30 cellular contexts compared by ENCODE assay signal in genomic region chr2:209901187-209901586, GRCh38.
"Had no signal": no experiment of that assay in that cellular context is flagged by ENCODE, and none has a peak within 500 bp of the region (broad histone marks: within the 10 kb centered on the region; RNA-seq: fewer than 3 reads in every experiment).

No MANE protein-coding gene starts in this region.

- H3K9me3 ChIP-seq: adrenal gland, body of pancreas, gastrocnemius medialis, mucosa of descending colon, suprapubic skin, tibial artery, upper lobe of right lung had no signal

- H3K9me3 Mint-ChIP-seq: activated naive CD4-positive, alpha-beta T cell treated with anti-CD3 and anti-CD28 coated beads for 36 hours; activated naive CD8-positive, alpha-beta T cell treated with anti-CD3 and anti-CD28 coated beads for 36 hours; activated T-helper 1 cell treated with anti-CD3 and anti-CD28 coated beads, Interleukin-12 subunit alpha, Interleukin-12 subunit beta, Interleukin-2, Interleukin-4 antibody, amounts not matched to agents 30 ng/mL and 10 ng/mL and 1 ng/mL, durations not matched to agents 14 hours and 24 hours and 36 hours had no signal

- ATAC-seq: body of pancreas; gastrocnemius medialis; left cardiac atrium; left ventricle myocardium superior; mucosa of descending colon; natural killer cell treated with Interleukin-12 subunit alpha and Interleukin-12 subunit beta and Interleukin-15 and Interleukin-18, amount 100 ng/mL, for 72 hours; right cardiac atrium; upper lobe of right lung had no signal

- DNase-seq: activated CD4-positive, alpha-beta T cell treated with anti-CD3 and anti-CD28 coated beads for 4 hours; activated CD4-positive, alpha-beta T cell treated with anti-CD3 and anti-CD28 coated beads, Interleukin-2, amount 50 U/mL, for 48 hours; activated CD8-positive, alpha-beta memory T cell treated with anti-CD3 and anti-CD28 coated beads, Interleukin-2, amount 50 U/mL, for 4 hours; activated effector memory CD4-positive, alpha-beta T cell treated with anti-CD3 and anti-CD28 coated beads, Interleukin-2, amount 50 U/mL, for 16 hours; activated naive CD4-positive, alpha-beta T cell treated with anti-CD3 and anti-CD28 coated beads for 36 hours; activated naive CD8-positive, alpha-beta T cell treated with anti-CD3 and anti-CD28 coated beads for 36 hours; activated T-cell treated with anti-CD3 and anti-CD28 coated beads, Interleukin-2, amount 50 U/mL, for 1 hour; adrenal gland; aorta; body of pancreas; effector memory CD4-positive, alpha-beta T cell; erythroblast; gastrocnemius medialis; hippocampal formation; left cardiac atrium; left ventricle myocardium superior; mucosa of descending colon; posterior cingulate gyrus; right cardiac atrium; stimulated activated CD4-positive, alpha-beta T cell treated with anti-CD3 and anti-CD28 coated beads, Interleukin-15, amount 100 ng/mL, for 24 hours; stimulated activated CD4-positive, alpha-beta T cell treated with anti-CD3 and anti-CD28 coated beads, Interleukin-2, amount 100 ng/mL, for 24 hours; stimulated activated naive CD4-positive, alpha-beta T cell; tibial artery; upper lobe of right lung had no signal

- H3K27ac Mint-ChIP-seq: activated naive CD4-positive, alpha-beta T cell treated with anti-CD3 and anti-CD28 coated beads for 36 hours; activated naive CD8-positive, alpha-beta T cell treated with anti-CD3 and anti-CD28 coated beads for 36 hours; activated T-helper 1 cell treated with anti-CD3 and anti-CD28 coated beads, Interleukin-12 subunit alpha, Interleukin-12 subunit beta, Interleukin-2, Interleukin-4 antibody, amounts not matched to agents 30 ng/mL and 10 ng/mL and 1 ng/mL, durations not matched to agents 14 hours and 24 hours and 36 hours; natural killer cell treated with Interleukin-12 subunit alpha and Interleukin-12 subunit beta and Interleukin-15 and Interleukin-18, amount 100 ng/mL, for 72 hours had no signal

- H3K4me3 ChIP-seq: adrenal gland, body of pancreas, coronary artery, dorsolateral prefrontal cortex, gastrocnemius medialis, mucosa of descending colon, suprapubic skin, tibial artery, upper lobe of right lung had no signal

- H3K36me3 Mint-ChIP-seq: activated naive CD8-positive, alpha-beta T cell treated with anti-CD3 and anti-CD28 coated beads for 36 hours; natural killer cell treated with Interleukin-12 subunit alpha and Interleukin-12 subunit beta and Interleukin-15 and Interleukin-18, amount 100 ng/mL, for 72 hours had no signal

- H3K4me1 Mint-ChIP-seq: activated naive CD8-positive, alpha-beta T cell treated with anti-CD3 and anti-CD28 coated beads for 36 hours had no signal

- H3K27ac ChIP-seq: adrenal gland, body of pancreas, coronary artery, dorsolateral prefrontal cortex, gastrocnemius medialis, suprapubic skin, tibial artery, upper lobe of right lung had no signal

- H3K4me3 Mint-ChIP-seq: activated naive CD4-positive, alpha-beta T cell treated with anti-CD3 and anti-CD28 coated beads for 36 hours; activated naive CD8-positive, alpha-beta T cell treated with anti-CD3 and anti-CD28 coated beads for 36 hours; activated T-helper 1 cell treated with anti-CD3 and anti-CD28 coated beads, Interleukin-12 subunit alpha, Interleukin-12 subunit beta, Interleukin-2, Interleukin-4 antibody, amounts not matched to agents 30 ng/mL and 10 ng/mL and 1 ng/mL, durations not matched to agents 14 hours and 24 hours and 36 hours; natural killer cell treated with Interleukin-12 subunit alpha and Interleukin-12 subunit beta and Interleukin-15 and Interleukin-18, amount 100 ng/mL, for 72 hours had no signal

- FAIRE-seq: keratinocyte had no signal

- H3K36me3 ChIP-seq: adrenal gland, gastrocnemius medialis, suprapubic skin, tibial artery, upper lobe of right lung had no signal

- H3K4me1 ChIP-seq: adrenal gland, body of pancreas, gastrocnemius medialis, suprapubic skin, tibial artery, upper lobe of right lung had no signal

- H3K27me3 ChIP-seq: adrenal gland, body of pancreas, gastrocnemius medialis, suprapubic skin, upper lobe of right lung had no signal
